ENCODE assay signal across 13 cellular contexts in genomic region chr15:29736745-29737023, GRCh38.
DNase-seq lines count a peak whose midpoint lies in the region; ATAC-seq, FAIRE-seq and TF ChIP-seq lines count a peak whose summit lies in the region.
"Had no signal": no experiment of that assay in that cellular context is flagged by ENCODE, and none has a peak within 500 bp of the region (broad histone marks: within the 10 kb centered on the region; RNA-seq: fewer than 3 reads in every experiment).

No MANE protein-coding gene starts in this region.

- peak overlapping the region; percentile 82 for H3K27ac ChIP-seq in VCaP
- H3K27ac ChIP-seq in small intestine (ENCODE audit: low read depth in 1 of 2, low read length in 1 of 2), result no peak overlapping the region

- H3K4me1 ChIP-seq in small intestine (ENCODE audit: control insufficient read depth in 2 of 2, insufficient read depth in 1 of 2, low read depth in 1 of 2, low read length in 1 of 2), result no peaks in the 10 kb centered on the region

- no peak for TF ChIP-seq CTCF in VCaP (conservative IDR thresholded peaks at IDR 0.05)

- H3K9me3 ChIP-seq in small intestine (ENCODE audit: control insufficient read depth, low read depth), result no peaks in the 10 kb centered on the region
- H3K9me3 ChIP-seq: esophagus squamous epithelium had no signal

- no peaks in the 10 kb centered on the region for H3K27me3 ChIP-seq in small intestine (ENCODE audit: control insufficient read depth in 2 of 2, insufficient read depth in 2 of 2, low read length in 2 of 2)
- H3K27me3 ChIP-seq: esophagus squamous epithelium had no signal

- no peak overlapping the region for H3K4me3 Mint-ChIP-seq in activated CD4-positive, alpha-beta T cell treated with anti-CD3 and anti-CD28 coated beads, Interleukin-2, amount 10 ng/mL, durations not matched to agents 24 days and 14 days
- H3K4me3 Mint-ChIP-seq: activated B cell treated with CpG ODN at 0.5 μM for 24 hours had no signal

- intact Hi-C loops in left ventricle myocardium superior (cut with micrococcal nuclease), result no loop called here
- intact Hi-C loops in activated CD4-positive, alpha-beta T cell treated with anti-CD3 and anti-CD28 coated beads, Interleukin-2, amount 10 ng/mL, durations not matched to agents 24 days and 14 days (cut with micrococcal nuclease), result no loop called here

- H3K27me3 Mint-ChIP-seq in activated CD4-positive, alpha-beta T cell treated with anti-CD3 and anti-CD28 coated beads, Interleukin-2, amount 10 ng/mL, durations not matched to agents 24 days and 14 days, result peaks cover 2% of the 10 kb centered on the region
- H3K27me3 Mint-ChIP-seq: activated B cell treated with CpG ODN at 0.5 μM for 24 hours had no signal

- no peaks in the 10 kb centered on the region for H3K9me3 Mint-ChIP-seq in activated CD4-positive, alpha-beta T cell treated with anti-CD3 and anti-CD28 coated beads, Interleukin-2, amount 10 ng/mL, durations not matched to agents 24 days and 14 days
- H3K9me3 Mint-ChIP-seq: activated B cell treated with CpG ODN at 0.5 μM for 24 hours; activated naive CD4-positive, alpha-beta T cell treated with anti-CD3 and anti-CD28 coated beads, Interleukin-2, amount 50 U/mL, for 72 hours had no signal

- ATAC-seq in left ventricle myocardium superior, result peak; percentile 93
- no peak for ATAC-seq in HG02840 (IDR thresholded peaks at IDR 0.05; ENCODE audit: low FRiP score, unreplicated experiment)
- ATAC-seq in HG02970 (IDR thresholded peaks at IDR 0.05; ENCODE audit: low FRiP score, unreplicated experiment), result no peak

- H3K4me3 ChIP-seq in small intestine (ENCODE audit: low read depth in 1 of 2, low read length in 2 of 2), result no peak overlapping the region
- H3K4me3 ChIP-seq: esophagus squamous epithelium had no signal

- no peak overlapping the region for H3K27ac Mint-ChIP-seq in activated CD4-positive, alpha-beta T cell treated with anti-CD3 and anti-CD28 coated beads, Interleukin-2, amount 10 ng/mL, durations not matched to agents 24 days and 14 days
- H3K27ac Mint-ChIP-seq: activated B cell treated with CpG ODN at 0.5 μM for 24 hours had no signal

- H3K4me1 Mint-ChIP-seq in activated CD4-positive, alpha-beta T cell treated with anti-CD3 and anti-CD28 coated beads, Interleukin-2, amount 10 ng/mL, durations not matched to agents 24 days and 14 days, result peaks cover 4% of the 10 kb centered on the region
- H3K4me1 Mint-ChIP-seq: activated B cell treated with CpG ODN at 0.5 μM for 24 hours had no signal

- no peaks in the 10 kb centered on the region for H3K36me3 Mint-ChIP-seq in activated CD4-positive, alpha-beta T cell treated with anti-CD3 and anti-CD28 coated beads, Interleukin-2, amount 10 ng/mL, durations not matched to agents 24 days and 14 days (ENCODE audit: low read depth)
- H3K36me3 Mint-ChIP-seq: activated naive CD4-positive, alpha-beta T cell treated with anti-CD3 and anti-CD28 coated beads, Interleukin-2, amount 50 U/mL, for 72 hours had no signal

- peaks cover 4 to 11% of the 10 kb centered on the region in 2 donors for H3K36me3 ChIP-seq in small intestine (ENCODE audit: control insufficient read depth in 2 of 2, insufficient read depth in 2 of 2, low read length in 2 of 2)

- WGBS in small intestine, 3 donors, result 36 to 82% (median 37%) methylated on average over 2 of the region's 2 CpGs

- FAIRE-seq in small intestine (lab: Jason Lieb, UNC), result no peak

- peak; percentile 29 for DNase-seq in HK-2 (ENCODE audit: unreplicated experiment)
- DNase-seq in left ventricle myocardium superior, result no peak
- peak; percentile 84 for DNase-seq in small intestine
- no peak for DNase-seq in retina
- DNase-seq in activated CD4-positive, alpha-beta T cell treated with anti-CD3 and anti-CD28 coated beads, Interleukin-2, amount 10 ng/mL, durations not matched to agents 24 days and 14 days, result no peak
- DNase-seq: activated B cell treated with CpG ODN at 0.5 μM for 24 hours; esophagus squamous epithelium; NCI-H1092 treated with DMSO at 0.1 percent for 48 hours; stimulated activated CD4-positive, alpha-beta T cell treated with anti-CD3 and anti-CD28 coated beads, Interleukin-4, amount 100 ng/mL, for 24 hours had no signal

Comparison
In these comparisons a context has a peak if more than half of its experiments do, and no peak if none do; other contexts are left out.
1. DNase-seq: peak in HK-2 (single experiment) and small intestine (single experiment); none in left ventricle myocardium superior (single experiment), retina (single experiment) and activated CD4-positive, alpha-beta T cell treated with anti-CD3 and anti-CD28 coated beads, Interleukin-2, amount 10 ng/mL, durations not matched to agents 24 days and 14 days (single experiment).